8 cellular contexts compared by ENCODE assay signal in the genomic region with DNA sequence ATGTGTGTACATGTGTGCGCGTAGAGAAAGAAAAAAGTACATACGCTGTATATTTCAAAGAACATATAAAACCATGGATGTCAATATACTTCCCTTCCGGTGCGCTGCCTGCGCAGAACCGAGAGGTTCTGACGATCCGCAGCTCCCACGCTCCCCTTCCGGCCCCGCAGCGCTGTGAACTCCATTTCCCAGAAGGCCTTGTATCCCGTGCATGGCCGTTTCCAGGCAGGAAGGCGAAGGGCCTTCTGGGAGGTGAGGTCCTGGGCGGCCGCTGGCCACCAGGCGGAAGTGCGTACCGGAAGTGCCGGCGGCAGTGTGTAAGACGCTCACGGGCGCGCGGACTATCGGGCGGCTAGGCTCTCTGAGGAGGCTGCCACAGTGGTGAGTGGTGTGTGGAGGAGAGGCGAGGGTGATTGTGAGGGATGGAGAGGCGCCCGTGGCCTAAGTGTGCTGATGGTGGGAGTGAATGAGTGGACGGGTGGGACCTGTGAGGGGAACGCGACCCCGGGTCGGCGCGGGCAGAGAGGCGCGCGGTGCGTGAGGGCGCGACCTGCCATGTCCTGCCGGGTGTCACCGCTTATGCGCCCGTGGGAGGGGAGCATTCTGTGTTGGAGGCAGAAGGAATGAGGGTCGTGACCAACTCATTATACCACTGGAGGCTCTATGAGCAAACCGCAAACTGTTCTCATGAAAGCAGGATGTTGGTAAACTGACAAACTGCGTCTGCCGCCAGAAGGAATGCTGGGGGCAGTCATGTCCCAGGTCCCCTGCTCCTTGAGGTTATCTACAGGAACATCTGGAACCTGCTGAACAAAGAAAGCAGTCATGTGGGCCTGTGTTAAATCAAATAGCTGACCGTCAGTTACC. TPM values are rescaled to one million over a fixed set of nuclear protein-coding genes. Genes with fewer than 3 reads are reported as not detected.
DNase-seq lines count a peak whose midpoint lies in the region; ATAC-seq and TF ChIP-seq lines count a peak whose summit lies in the region.

A gene with protein sequence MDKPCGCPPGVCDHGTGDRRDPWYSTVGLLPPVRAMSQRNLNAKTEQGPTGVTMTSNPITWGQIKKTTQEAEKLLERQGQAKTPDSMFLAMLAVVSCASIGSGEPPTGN (plus strand): TSS at position 313 of the 867 bp plus-strand sequence. CDS start 6,792 bp downstream, outside the sequence.

- peak within 1 kb of the TSS; percentile 91 for H3K27ac ChIP-seq in Panc1 (ENCODE audit: low read length)

- H3K9me3 Mint-ChIP-seq in activated T-cell treated with anti-CD3 and anti-CD28 coated beads, Interleukin-2, amount 50 U/mL, for 4 hours, result no peaks in the 10 kb centered on the region

- CTCF ChIA-PET in Panc1 (lab: Charles Lee), result no interaction called here

- no peak for TF ChIP-seq CTCF in Panc1 (IDR thresholded peaks at IDR 0.05)

- POLR2A ChIA-PET in Panc1 (lab: Charles Lee), result no interaction called here

- H3K36me3 ChIP-seq in Panc1 (ENCODE audit: control insufficient read depth, insufficient read depth, low read length), result peaks cover 35% of the 10 kb centered on the region

- peaks cover 14% of the 10 kb centered on the region for H3K4me1 ChIP-seq in Panc1 (ENCODE audit: control insufficient read depth, insufficient read depth, low read length)

- in situ Hi-C loops in Panc1 (cut with HindIII; ENCODE audit: low pct_unique_long_range_greater_than_20kb, low sequenced_read_pairs), result no loop called here

- peaks cover 42% of the 10 kb centered on the region for H3K36me3 Mint-ChIP-seq in activated T-cell treated with anti-CD3 and anti-CD28 coated beads, Interleukin-2, amount 50 U/mL, for 4 hours (ENCODE audit: insufficient read depth)

- peak within 1 kb of the TSS; percentile 89 to 95 for H3K4me3 ChIP-seq in Panc1 (ENCODE audit: low read depth in 2 of 2, low read length in 2 of 2)

- intact Hi-C loops in Panc1 (cut with micrococcal nuclease; ENCODE audit: unreplicated experiment), result no loop called here

- 0 out of 2 replicates have a peak, but pooled peaks cover 6% of the 10 kb centered on the region for H3K9me3 ChIP-seq in Panc1 (ENCODE audit: control insufficient read depth, insufficient read depth, low read depth, low read length)

- peak within 1 kb of the TSS; percentile 98 for H3K4me3 Mint-ChIP-seq in activated T-cell treated with anti-CD3 and anti-CD28 coated beads, Interleukin-2, amount 50 U/mL, for 4 hours

- peak; percentile 99 for DNase-seq in DMS53 (lab: John Stamatoyannopoulos, UW)
- DNase-seq in KG1 (lab: John Stamatoyannopoulos, UW), result peak; percentile 89
- peak; percentile 91 for DNase-seq in Panc1 (ENCODE audit: low read depth, low spot score)
- peak; percentile 88 for DNase-seq in activated T-cell treated with anti-CD3 and anti-CD28 coated beads, Interleukin-2, amount 50 U/mL, for 4 hours
- DNase-seq in myocyte (ENCODE audit: low read depth), result peak; percentile 97
- DNase-seq in stimulated activated CD8-positive, alpha-beta memory T cell treated with anti-CD3 and anti-CD28 coated beads, Interleukin-7, amount 100 ng/mL, for 48 hours (ENCODE audit: extremely low read depth in 1 of 2, low read depth in 1 of 2), result peak; percentile 87 to 95

- no peaks in the 10 kb centered on the region for H3K27me3 ChIP-seq in Panc1 (ENCODE audit: control insufficient read depth, insufficient read depth, low read length)

- no peaks in the 10 kb centered on the region for H3K27me3 Mint-ChIP-seq in activated T-cell treated with anti-CD3 and anti-CD28 coated beads, Interleukin-2, amount 50 U/mL, for 4 hours (ENCODE audit: low read depth)

- peak; percentile 97 for ATAC-seq in GM21723 (IDR thresholded peaks at IDR 0.05; ENCODE audit: unreplicated experiment)
- peak; percentile 99 for ATAC-seq in Panc1
- peak; percentile 99 for ATAC-seq in activated T-cell treated with anti-CD3 and anti-CD28 coated beads, Interleukin-2, amount 50 U/mL, for 4 hours
- peak; percentile 99 for ATAC-seq in esophagus mucosa

- no TSS peak for BruUV-seq in Panc1 (replicated peaks; lab: Mats Ljungman, UMichigan)

- peaks cover 49% of the 10 kb centered on the region for H3K4me1 Mint-ChIP-seq in activated T-cell treated with anti-CD3 and anti-CD28 coated beads, Interleukin-2, amount 50 U/mL, for 4 hours (ENCODE audit: low read depth)

RNA-seq across cellular contexts. Expression of the gene that starts here (rescaled TPM):
- 84.0 TPM for total RNA-seq in Panc1 (2021; ENCODE audit: unreplicated experiment)
- 93.9 TPM for polyA plus RNA-seq in Panc1 (2012; ENCODE audit: insufficient read length)
- 100 to 1,000 TPM; 117 TPM for total RNA-seq in activated T-cell treated with anti-CD3 and anti-CD28 coated beads, Interleukin-2, amount 50 U/mL, for 4 hours
- 18.6 TPM for total RNA-seq in esophagus mucosa
- 33.9 and 54.9 TPM in 2 replicates for total RNA-seq in myocyte
- polyA plus RNA-seq in myocyte (2012), result 49.3 TPM

Comparison
In these comparisons a context has a peak if more than half of its experiments do, and no peak if none do; other contexts are left out.
1. Peak in every context shown above with its lines: DNase-seq, ATAC-seq, H3K4me3 ChIP-seq and H3K27ac ChIP-seq.